In the genomic region with DNA sequence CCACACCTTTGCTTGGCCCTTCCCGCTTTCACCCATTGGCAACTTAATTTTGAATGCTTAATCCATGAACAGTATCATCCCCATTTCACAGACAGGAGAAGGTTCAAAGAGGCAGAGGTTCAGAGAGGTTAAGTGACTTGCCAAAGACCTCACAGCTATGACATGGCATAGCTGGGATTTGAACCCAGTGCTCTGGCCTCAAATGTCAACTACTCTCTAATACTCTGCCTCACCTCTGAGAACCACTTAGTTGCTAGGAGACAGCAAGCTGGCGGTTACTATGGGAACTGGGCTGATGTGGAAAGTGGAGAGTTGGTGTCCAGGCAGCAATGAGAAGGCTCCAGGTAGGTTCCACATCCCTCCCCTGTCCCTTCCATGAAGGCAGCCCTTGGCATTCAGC, we compare ENCODE assay signal across 1 cellular context.
TF ChIP-seq lines count a peak whose summit lies in the region.

No MANE protein-coding gene starts in this region.

TF ChIP-seq in HepG2, 621 proteins besides CTCF, POLR2A, EP300 and RAD21:
- TF ChIP-seq PHF21A (CRISPR knock-in tag; IDR thresholded peaks at IDR 0.05) (no peak), RFX3 (CRISPR knock-in tag; IDR thresholded peaks at IDR 0.05) (peak; percentile 70; the same call in 1 of the 2 replicates), ZNF768 (CRISPR knock-in tag; IDR thresholded peaks at IDR 0.05) (peak; percentile 67; the same call in 1 of the 2 replicates), RFX1 (IDR thresholded peaks at IDR 0.05) (peak; percentile 62)
- TF ChIP-seq, protein P1, sequence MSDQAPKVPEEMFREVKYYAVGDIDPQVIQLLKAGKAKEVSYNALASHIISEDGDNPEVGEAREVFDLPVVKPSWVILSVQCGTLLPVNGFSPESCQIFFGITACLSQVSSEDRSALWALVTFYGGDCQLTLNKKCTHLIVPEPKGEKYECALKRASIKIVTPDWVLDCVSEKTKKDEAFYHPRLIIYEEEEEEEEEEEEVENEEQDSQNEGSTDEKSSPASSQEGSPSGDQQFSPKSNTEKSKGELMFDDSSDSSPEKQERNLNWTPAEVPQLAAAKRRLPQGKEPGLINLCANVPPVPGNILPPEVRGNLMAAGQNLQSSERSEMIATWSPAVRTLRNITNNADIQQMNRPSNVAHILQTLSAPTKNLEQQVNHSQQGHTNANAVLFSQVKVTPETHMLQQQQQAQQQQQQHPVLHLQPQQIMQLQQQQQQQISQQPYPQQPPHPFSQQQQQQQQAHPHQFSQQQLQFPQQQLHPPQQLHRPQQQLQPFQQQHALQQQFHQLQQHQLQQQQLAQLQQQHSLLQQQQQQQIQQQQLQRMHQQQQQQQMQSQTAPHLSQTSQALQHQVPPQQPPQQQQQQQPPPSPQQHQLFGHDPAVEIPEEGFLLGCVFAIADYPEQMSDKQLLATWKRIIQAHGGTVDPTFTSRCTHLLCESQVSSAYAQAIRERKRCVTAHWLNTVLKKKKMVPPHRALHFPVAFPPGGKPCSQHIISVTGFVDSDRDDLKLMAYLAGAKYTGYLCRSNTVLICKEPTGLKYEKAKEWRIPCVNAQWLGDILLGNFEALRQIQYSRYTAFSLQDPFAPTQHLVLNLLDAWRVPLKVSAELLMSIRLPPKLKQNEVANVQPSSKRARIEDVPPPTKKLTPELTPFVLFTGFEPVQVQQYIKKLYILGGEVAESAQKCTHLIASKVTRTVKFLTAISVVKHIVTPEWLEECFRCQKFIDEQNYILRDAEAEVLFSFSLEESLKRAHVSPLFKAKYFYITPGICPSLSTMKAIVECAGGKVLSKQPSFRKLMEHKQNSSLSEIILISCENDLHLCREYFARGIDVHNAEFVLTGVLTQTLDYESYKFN (CRISPR knock-in tag; conservative IDR thresholded peaks at IDR 0.05): no peak
